1 cellular context compared by ENCODE assay signal in the genomic region with DNA sequence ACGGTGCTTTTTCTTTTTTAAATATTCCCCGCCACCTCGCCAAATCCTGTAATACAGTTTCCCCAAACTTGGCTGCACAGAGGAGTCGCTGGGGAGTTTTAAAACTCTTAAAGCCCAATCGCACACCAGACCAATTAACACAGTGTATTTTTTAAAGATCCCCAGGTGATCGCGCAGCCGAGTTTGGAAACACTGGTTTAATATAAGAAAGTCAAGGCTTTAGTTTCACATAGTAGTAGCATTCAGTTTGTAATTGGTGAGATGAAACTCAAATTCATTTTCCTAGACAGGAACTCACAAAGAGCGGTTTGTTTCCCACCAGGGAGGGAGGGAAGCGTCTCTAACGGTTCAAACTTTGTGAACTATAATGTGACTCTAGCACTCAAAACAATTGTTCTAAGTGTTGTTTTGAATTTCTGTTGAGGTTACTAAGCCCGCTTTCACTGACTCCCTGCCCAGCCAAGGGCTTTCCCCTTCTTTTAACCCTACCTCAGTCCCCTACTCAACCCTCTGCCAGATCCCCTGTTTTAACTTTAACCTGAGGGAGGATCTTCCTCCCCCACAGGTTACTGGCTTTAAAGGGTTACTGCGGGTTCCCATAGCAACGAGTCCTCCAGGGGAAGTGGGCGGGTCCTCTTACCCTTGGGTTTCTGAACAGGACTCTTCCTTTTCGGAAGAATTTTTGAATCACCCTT.
TF ChIP-seq lines count a peak whose summit lies in the region.

No MANE protein-coding gene starts in this region.

TF ChIP-seq in HepG2, 621 proteins besides CTCF, POLR2A, EP300 and RAD21 (continued from another document and continues in another):
- TF ChIP-seq HMGA1 (CRISPR knock-in tag; conservative IDR thresholded peaks at IDR 0.05) (no peak), HOXD1 (CRISPR knock-in tag; IDR thresholded peaks at IDR 0.05) (peak; percentile 37; the same call in 1 of the 2 replicates), ZNF619 (CRISPR knock-in tag; IDR thresholded peaks at IDR 0.05) (no peak), GPN1 (CRISPR knock-in tag; IDR thresholded peaks at IDR 0.05; ENCODE audit: borderline replicate concordance) (no peak), MTA3 (CRISPR knock-in tag; IDR thresholded peaks at IDR 0.05) (no peak), IRF9 (CRISPR knock-in tag; IDR thresholded peaks at IDR 0.05; ENCODE audit: borderline replicate concordance) (no peak), MATR3 (CRISPR knock-in tag; IDR thresholded peaks at IDR 0.05) (no peak), CEBPZ (IDR thresholded peaks at IDR 0.05; ENCODE audit: low read length) (no peak), ZNF644 (CRISPR knock-in tag; IDR thresholded peaks at IDR 0.05; ENCODE audit: low read depth) (no peak), AKAP8 (CRISPR knock-in tag; IDR thresholded peaks at IDR 0.05) (no peak), ZFP36L2 (CRISPR knock-in tag; IDR thresholded peaks at IDR 0.05) (no peak), ZNF230 (CRISPR knock-in tag; IDR thresholded peaks at IDR 0.05) (peak; percentile 54; the same call in 1 of the 2 replicates), ZSCAN22 (CRISPR knock-in tag; IDR thresholded peaks at IDR 0.05) (no peak), SMAD1 (CRISPR knock-in tag; IDR thresholded peaks at IDR 0.05; ENCODE audit: borderline replicate concordance, low read depth) (no peak), ESRRA (CRISPR knock-in tag; IDR thresholded peaks at IDR 0.05; ENCODE audit: low read depth) (no peak), NR2C2 (CRISPR knock-in tag; IDR thresholded peaks at IDR 0.05; ENCODE audit: borderline replicate concordance) (0 out of 2 replicates have a peak, but pooled peaks have one; percentile 14), CBX1 (IDR thresholded peaks at IDR 0.05; ENCODE audit: low read depth) (no peak), ZNF468 (CRISPR knock-in tag; IDR thresholded peaks at IDR 0.05) (no peak), ZNF367 (CRISPR knock-in tag; IDR thresholded peaks at IDR 0.05; ENCODE audit: borderline replicate concordance) (peak; percentile 80; the same call in 1 of the 2 replicates), ZNF691 (CRISPR knock-in tag; IDR thresholded peaks at IDR 0.05; ENCODE audit: borderline replicate concordance, low read depth) (no peak), U2AF2 (IDR thresholded peaks at IDR 0.05; ENCODE audit: low read depth, low read length) (peak; percentile 92), ZNF674 (CRISPR knock-in tag; IDR thresholded peaks at IDR 0.05; ENCODE audit: low read depth) (no peak), ZBTB1 (CRISPR knock-in tag; IDR thresholded peaks at IDR 0.05; ENCODE audit: borderline replicate concordance) (no peak), ZNF543 (CRISPR knock-in tag; IDR thresholded peaks at IDR 0.05) (peak; percentile 16; the same call in 1 of the 2 replicates), PHB2 (IDR thresholded peaks at IDR 0.05; ENCODE audit: partially characterized antibody) (no peak), THAP7 (CRISPR knock-in tag; IDR thresholded peaks at IDR 0.05) (0 out of 2 replicates have a peak, but pooled peaks have one; percentile 15), ZNF235 (CRISPR knock-in tag; IDR thresholded peaks at IDR 0.05; ENCODE audit: borderline replicate concordance) (no peak), HNRNPK (IDR thresholded peaks at IDR 0.05; ENCODE audit: low read depth, low read length, poor library complexity, severe bottlenecking) (no peak), ZSCAN25 (CRISPR knock-in tag; IDR thresholded peaks at IDR 0.05) (no peak), TFE3 (CRISPR knock-in tag; IDR thresholded peaks at IDR 0.05) (peak; percentile 31; the same call in 1 of the 2 replicates), ZNF20 (CRISPR knock-in tag; IDR thresholded peaks at IDR 0.05) (no peak), ZSCAN20 (CRISPR knock-in tag; IDR thresholded peaks at IDR 0.05; ENCODE audit: borderline replicate concordance) (peak; percentile 83), ZNF781 (CRISPR knock-in tag; IDR thresholded peaks at IDR 0.05; ENCODE audit: borderline replicate concordance, not compliant biosample characterization) (no peak), ZNF281 (CRISPR knock-in tag; IDR thresholded peaks at IDR 0.05; ENCODE audit: borderline replicate concordance) (peak; percentile 64; the same call in 1 of the 2 replicates)
- TF ChIP-seq, protein P1, sequence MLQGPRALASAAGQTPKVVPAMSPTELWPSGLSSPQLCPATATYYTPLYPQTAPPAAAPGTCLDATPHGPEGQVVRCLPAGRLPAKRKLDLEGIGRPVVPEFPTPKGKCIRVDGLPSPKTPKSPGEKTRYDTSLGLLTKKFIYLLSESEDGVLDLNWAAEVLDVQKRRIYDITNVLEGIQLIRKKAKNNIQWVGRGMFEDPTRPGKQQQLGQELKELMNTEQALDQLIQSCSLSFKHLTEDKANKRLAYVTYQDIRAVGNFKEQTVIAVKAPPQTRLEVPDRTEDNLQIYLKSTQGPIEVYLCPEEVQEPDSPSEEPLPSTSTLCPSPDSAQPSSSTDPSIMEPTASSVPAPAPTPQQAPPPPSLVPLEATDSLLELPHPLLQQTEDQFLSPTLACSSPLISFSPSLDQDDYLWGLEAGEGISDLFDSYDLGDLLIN (CRISPR knock-in tag; IDR thresholded peaks at IDR 0.05; ENCODE audit: borderline replicate concordance): no peak
- TF ChIP-seq, protein P2, sequence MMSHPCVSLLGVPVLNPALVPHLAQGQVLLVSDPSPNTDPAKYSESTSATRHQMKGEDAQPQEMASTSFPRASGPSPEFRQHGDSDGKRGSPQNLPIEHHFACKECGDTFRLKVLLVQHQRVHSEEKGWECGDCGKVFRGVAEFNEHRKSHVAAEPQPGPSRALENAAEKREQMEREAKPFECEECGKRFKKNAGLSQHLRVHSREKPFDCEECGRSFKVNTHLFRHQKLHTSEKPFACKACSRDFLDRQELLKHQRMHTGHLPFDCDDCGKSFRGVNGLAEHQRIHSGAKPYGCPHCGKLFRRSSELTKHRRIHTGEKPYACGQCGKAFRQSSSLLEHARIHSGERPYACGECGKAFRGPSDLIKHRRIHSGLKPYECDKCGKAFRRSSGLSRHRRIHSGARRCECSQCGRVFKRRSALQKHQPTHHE (CRISPR knock-in tag; IDR thresholded peaks at IDR 0.05; ENCODE audit: borderline replicate concordance): no peak
- TF ChIP-seq, protein P3, sequence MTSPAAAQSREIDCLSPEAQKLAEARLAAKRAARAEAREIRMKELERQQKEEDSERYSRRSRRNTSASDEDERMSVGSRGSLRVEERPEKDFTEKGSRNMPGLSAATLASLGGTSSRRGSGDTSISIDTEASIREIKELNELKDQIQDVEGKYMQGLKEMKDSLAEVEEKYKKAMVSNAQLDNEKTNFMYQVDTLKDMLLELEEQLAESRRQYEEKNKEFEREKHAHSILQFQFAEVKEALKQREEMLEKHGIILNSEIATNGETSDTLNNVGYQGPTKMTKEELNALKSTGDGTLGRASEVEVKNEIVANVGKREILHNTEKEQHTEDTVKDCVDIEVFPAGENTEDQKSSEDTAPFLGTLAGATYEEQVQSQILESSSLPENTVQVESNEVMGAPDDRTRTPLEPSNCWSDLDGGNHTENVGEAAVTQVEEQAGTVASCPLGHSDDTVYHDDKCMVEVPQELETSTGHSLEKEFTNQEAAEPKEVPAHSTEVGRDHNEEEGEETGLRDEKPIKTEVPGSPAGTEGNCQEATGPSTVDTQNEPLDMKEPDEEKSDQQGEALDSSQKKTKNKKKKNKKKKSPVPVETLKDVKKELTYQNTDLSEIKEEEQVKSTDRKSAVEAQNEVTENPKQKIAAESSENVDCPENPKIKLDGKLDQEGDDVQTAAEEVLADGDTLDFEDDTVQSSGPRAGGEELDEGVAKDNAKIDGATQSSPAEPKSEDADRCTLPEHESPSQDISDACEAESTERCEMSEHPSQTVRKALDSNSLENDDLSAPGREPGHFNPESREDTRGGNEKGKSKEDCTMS (CRISPR knock-in tag; conservative IDR thresholded peaks at IDR 0.05): no peak
- TF ChIP-seq, protein P4, sequence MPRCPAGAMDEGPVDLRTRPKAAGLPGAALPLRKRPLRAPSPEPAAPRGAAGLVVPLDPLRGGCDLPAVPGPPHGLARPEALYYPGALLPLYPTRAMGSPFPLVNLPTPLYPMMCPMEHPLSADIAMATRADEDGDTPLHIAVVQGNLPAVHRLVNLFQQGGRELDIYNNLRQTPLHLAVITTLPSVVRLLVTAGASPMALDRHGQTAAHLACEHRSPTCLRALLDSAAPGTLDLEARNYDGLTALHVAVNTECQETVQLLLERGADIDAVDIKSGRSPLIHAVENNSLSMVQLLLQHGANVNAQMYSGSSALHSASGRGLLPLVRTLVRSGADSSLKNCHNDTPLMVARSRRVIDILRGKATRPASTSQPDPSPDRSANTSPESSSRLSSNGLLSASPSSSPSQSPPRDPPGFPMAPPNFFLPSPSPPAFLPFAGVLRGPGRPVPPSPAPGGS (CRISPR knock-in tag; IDR thresholded peaks at IDR 0.05): no peak
- TF ChIP-seq, protein P5, sequence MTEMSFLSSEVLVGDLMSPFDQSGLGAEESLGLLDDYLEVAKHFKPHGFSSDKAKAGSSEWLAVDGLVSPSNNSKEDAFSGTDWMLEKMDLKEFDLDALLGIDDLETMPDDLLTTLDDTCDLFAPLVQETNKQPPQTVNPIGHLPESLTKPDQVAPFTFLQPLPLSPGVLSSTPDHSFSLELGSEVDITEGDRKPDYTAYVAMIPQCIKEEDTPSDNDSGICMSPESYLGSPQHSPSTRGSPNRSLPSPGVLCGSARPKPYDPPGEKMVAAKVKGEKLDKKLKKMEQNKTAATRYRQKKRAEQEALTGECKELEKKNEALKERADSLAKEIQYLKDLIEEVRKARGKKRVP (CRISPR knock-in tag; IDR thresholded peaks at IDR 0.05): no peak
